28 cellular contexts compared by ENCODE assay signal in the genomic region with DNA sequence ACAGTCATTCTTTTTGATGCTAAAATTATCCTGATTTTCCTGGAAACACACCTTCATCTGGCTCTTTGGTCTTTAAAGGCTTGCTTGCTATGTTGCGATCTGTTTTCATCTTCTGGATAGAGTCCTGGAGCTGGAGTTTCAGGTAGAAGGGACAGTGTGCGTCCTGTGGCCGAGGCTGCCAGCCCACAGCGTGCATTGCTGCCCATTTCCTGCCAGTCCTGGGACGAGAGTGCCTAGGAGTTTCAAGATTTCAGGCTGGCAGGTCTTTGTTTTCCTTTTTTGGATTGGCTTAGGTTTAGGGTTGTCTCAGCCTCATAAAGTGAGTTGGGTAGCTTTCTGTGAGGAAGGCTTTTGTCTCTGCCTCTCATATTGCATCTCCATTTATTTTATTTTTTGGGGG. TPM values are rescaled to one million over a fixed set of nuclear protein-coding genes. Genes with fewer than 3 reads are reported as not detected.
DNase-seq lines count a peak whose midpoint lies in the region; ATAC-seq and TF ChIP-seq lines count a peak whose summit lies in the region.
"Had no signal": no experiment of that assay in that cellular context is flagged by ENCODE, and none has a peak within 500 bp of the region (broad histone marks: within the 10 kb centered on the region; RNA-seq: fewer than 3 reads in every experiment).

No MANE protein-coding gene starts in this region.

- DNase-seq in CD14-positive monocyte (ENCODE audit: low spot score) (no peak), HFFc6 (no peak), naive B cell (no peak), progenitor cell of endocrine pancreas (ENCODE audit: low spot score, unreplicated experiment) (no peak), NCI-H187 treated with DMSO at 0.1 percent for 48 hours (lab: John Stamatoyannopoulos, UW) (no peak), DMS79 (lab: John Stamatoyannopoulos, UW) (no peak), T-helper 2 cell (no peak)
- DNase-seq: ACHN; activated CD4-positive, alpha-beta T cell treated with anti-CD3 and anti-CD28 coated beads for 4 hours; activated T-cell treated with anti-CD3 and anti-CD28 coated beads, Interleukin-2, amount 50 U/mL, for 4 hours; adrenal gland; body of pancreas; DND-41; endodermal cell; glutamatergic neuron; islet precursor cell; Karpas-422; NCI-H1436 treated with DMSO at 0.1 percent for 48 hours; NCI-H226; NCI-H69; right cardiac atrium; SHP77; stimulated activated CD4-positive, alpha-beta T cell treated with anti-CD3 and anti-CD28 coated beads, Interleukin-2, amount 100 ng/mL, for 24 hours; tibial artery had no signal

- intact Hi-C loops in CD14-positive monocyte (cut with micrococcal nuclease) = no loop called here

- H3K27me3 Mint-ChIP-seq in CD14-positive monocyte (ENCODE audit: low read depth in 3 of 3) = peaks cover 0 to 2% (median 0%) of the 10 kb centered on the region in 3 donors
- peaks cover 1% of the 10 kb centered on the region; the same call in 1 of the 2 replicates for H3K27me3 Mint-ChIP-seq in HFFc6 (ENCODE audit: insufficient read depth)
- H3K27me3 Mint-ChIP-seq in naive B cell = no peaks in the 10 kb centered on the region
- no peaks in the 10 kb centered on the region for H3K27me3 Mint-ChIP-seq in progenitor cell of endocrine pancreas
- H3K27me3 Mint-ChIP-seq: central memory CD8-positive, alpha-beta T cell; dendritic cell treated with granulocyte-macrophage colony-stimulating factor and Interleukin-4, amounts not matched to agents 40 ng/mL and 50 ng/mL, for 4 days had no signal

- H3K4me1 Mint-ChIP-seq in CD14-positive monocyte (peaks cover 54% of the 10 kb centered on the region), HFFc6 (ENCODE audit: low read depth) (no peaks in the 10 kb centered on the region; the same call in 1 of the 2 replicates), naive B cell (peaks cover 63 to 91% (median 90%) of the 10 kb centered on the region in 3 donors), progenitor cell of endocrine pancreas (ENCODE audit: low read depth) (no peaks in the 10 kb centered on the region)

- H3K9me3 Mint-ChIP-seq in CD14-positive monocyte (peaks cover 0 to 2% (median 0%) of the 10 kb centered on the region in 7 donors), HFFc6 (no peaks in the 10 kb centered on the region), naive B cell (peaks cover 2 to 12% (median 9%) of the 10 kb centered on the region in 7 donors), progenitor cell of endocrine pancreas (ENCODE audit: low read depth) (no peaks in the 10 kb centered on the region)
- H3K9me3 Mint-ChIP-seq: dendritic cell treated with granulocyte-macrophage colony-stimulating factor and Interleukin-4, amounts not matched to agents 40 ng/mL and 50 ng/mL, for 4 days; endodermal cell had no signal

- TF ChIP-seq CTCF in CD14-positive monocyte (IDR thresholded peaks at IDR 0.05) (no peak), HFFc6 (IDR thresholded peaks at IDR 0.05) (no peak), progenitor cell of endocrine pancreas (IDR thresholded peaks at IDR 0.05; ENCODE audit: unreplicated experiment) (no peak)

- H3K36me3 Mint-ChIP-seq in CD14-positive monocyte (peaks cover 23 to 67% of the 10 kb centered on the region in 2 donors), HFFc6 (ENCODE audit: low read depth) (peaks cover 1% of the 10 kb centered on the region; the same call in 1 of the 2 replicates), naive B cell (peaks cover 28 to 31% of the 10 kb centered on the region in 2 donors), progenitor cell of endocrine pancreas (ENCODE audit: insufficient read depth) (peaks cover under 1% of the 10 kb centered on the region)

- H3K4me3 Mint-ChIP-seq in CD14-positive monocyte (no peak overlapping the region), HFFc6 (no peak overlapping the region), naive B cell (peak overlapping the region; percentile 2 to 60 (median 50)), progenitor cell of endocrine pancreas (ENCODE audit: low read depth) (no peak overlapping the region)
- H3K4me3 Mint-ChIP-seq: activated T-cell treated with anti-CD3 and anti-CD28 coated beads, Interleukin-2, amount 50 U/mL, for 4 hours; central memory CD8-positive, alpha-beta T cell; dendritic cell treated with granulocyte-macrophage colony-stimulating factor and Interleukin-4, amounts not matched to agents 40 ng/mL and 50 ng/mL, for 4 days; endodermal cell had no signal

- H3K27ac Mint-ChIP-seq in CD14-positive monocyte = peak overlapping the region in 5 of 7 donors; percentile 14 to 75 (median 36)
- H3K27ac Mint-ChIP-seq in HFFc6 = peak overlapping the region; percentile 6; the same call in 1 of the 2 replicates
- peak overlapping the region in 5 of 6 donors; percentile 56 to 97 (median 93) for H3K27ac Mint-ChIP-seq in naive B cell
- H3K27ac Mint-ChIP-seq in progenitor cell of endocrine pancreas = peak overlapping the region; percentile 35
- H3K27ac Mint-ChIP-seq: endodermal cell had no signal

- ATAC-seq in naive B cell (ENCODE audit: low read depth in 2 of 2) (no peak), HG03159 (IDR thresholded peaks at IDR 0.05; ENCODE audit: unreplicated experiment) (no peak)
- ATAC-seq: activated T-cell treated with anti-CD3 and anti-CD28 coated beads, Interleukin-2, amount 50 U/mL, for 4 hours; body of pancreas; Panc1; right cardiac atrium had no signal

RNA-seq across cellular contexts. Expression of gene DGKD, which starts 14.5 kb away (rescaled TPM):
- polyA plus RNA-seq in CD14-positive monocyte = 10 to 100 TPM; 14.5 to 16.6 TPM
- 10 to 100 TPM in 3 of 6 experiments, 1 to 10 TPM in 3; 8.1 to 12.2 (median 10.3) TPM for total RNA-seq in HFFc6 (2021; fragmentation: NEBNext Ultra II Directional; extraction: Animal tissue kit (Norgen Biotek cat#: 25700))
- 100 to 1,000 TPM in 1 of 6 donors, 10 to 100 TPM in 5; 38.0 to 111 (median 67.7) TPM for polyA plus RNA-seq in naive B cell (ENCODE audit: low read depth in 6 of 6)
- 49.5 and 55.1 TPM in 2 replicates for total RNA-seq in progenitor cell of endocrine pancreas

Comparison
In these comparisons a context has a peak if more than half of its experiments do, and no peak if none do; other contexts are left out.
1. H3K27ac Mint-ChIP-seq: peak in every context shown above with its lines; median percentile 93 in naive B cell; 36 in CD14-positive monocyte; 35 in progenitor cell of endocrine pancreas; 6 in HFFc6.
2. H3K4me3 Mint-ChIP-seq: peak in naive B cell (8 of 8); none in CD14-positive monocyte (0 of 2), HFFc6 (single experiment) and progenitor cell of endocrine pancreas (single experiment).